In the genomic region with DNA sequence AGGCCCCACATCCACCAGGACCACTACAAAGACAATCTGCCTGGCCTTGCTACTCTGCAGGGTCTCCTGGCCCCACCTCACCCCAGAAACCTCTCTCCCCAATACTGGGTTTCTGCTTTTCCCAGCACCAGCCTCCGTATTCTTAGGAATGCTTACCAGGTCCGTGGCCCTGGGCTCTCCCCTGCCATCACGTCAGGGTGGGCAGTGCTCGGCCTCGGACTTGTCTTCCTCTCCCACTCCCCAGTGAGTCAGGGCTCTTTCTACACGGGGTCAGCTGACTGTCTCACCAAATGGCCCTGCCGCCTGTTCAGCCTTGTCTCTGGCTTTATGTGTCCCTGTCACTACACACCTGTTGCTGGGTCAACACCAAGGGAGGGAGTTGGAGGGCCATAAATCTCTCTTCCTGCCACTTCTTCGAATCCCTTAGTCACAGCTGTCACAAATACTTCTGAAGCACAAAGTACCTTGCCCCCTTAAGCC, we compare ENCODE assay signal across 12 cellular contexts.
DNase-seq lines count a peak whose midpoint lies in the region; ATAC-seq lines count a peak whose summit lies in the region.
"Had no signal": no experiment of that assay in that cellular context is flagged by ENCODE, and none has a peak within 500 bp of the region (broad histone marks: within the 10 kb centered on the region; RNA-seq: fewer than 3 reads in every experiment).

No MANE protein-coding gene starts in this region.

- DNase-seq in DMS79 treated with DMSO at 0.1 percent for 48 hours (lab: John Stamatoyannopoulos, UW) (peak; percentile 29), DMS79 (lab: John Stamatoyannopoulos, UW) (no peak), SHP77 (lab: John Stamatoyannopoulos, UW) (peak; percentile 68 to 83), left kidney (ENCODE audit: low read depth, low spot score) (peak; percentile 96), ACHN (no peak), GOT3 (lab: John Stamatoyannopoulos, UW) (no peak)
- no peak for DNase-seq in stimulated activated effector memory CD8-positive, alpha-beta T cell treated with anti-CD3 and anti-CD28 coated beads, Interleukin-12 subunit alpha, Interleukin-12 subunit beta, amount 100 ng/mL, for 72 hours (ENCODE audit: low spot score in 2 of 2)
- DNase-seq: dermis blood vessel endothelial cell, NCI-H1694 treated with DMSO at 0.1 percent for 48 hours, T-helper 1 cell, testis had no signal

- H3K27ac Mint-ChIP-seq in stimulated activated effector memory CD8-positive, alpha-beta T cell treated with anti-CD3 and anti-CD28 coated beads, Interleukin-12 subunit alpha, Interleukin-12 subunit beta, amount 100 ng/mL, for 72 hours, result peak overlapping the region; percentile 61

- H3K4me3 Mint-ChIP-seq in stimulated activated effector memory CD8-positive, alpha-beta T cell treated with anti-CD3 and anti-CD28 coated beads, Interleukin-12 subunit alpha, Interleukin-12 subunit beta, amount 100 ng/mL, for 72 hours, result peak overlapping the region; percentile 89

- H3K9me3 Mint-ChIP-seq in stimulated activated effector memory CD8-positive, alpha-beta T cell treated with anti-CD3 and anti-CD28 coated beads, Interleukin-12 subunit alpha, Interleukin-12 subunit beta, amount 100 ng/mL, for 72 hours, result no peaks in the 10 kb centered on the region

- in situ Hi-C loops in ACHN (cut with HindIII; ENCODE audit: low pct_ligation_motif_present, low pct_unique_long_range_greater_than_20kb, low sequenced_read_pairs), result no loop called here

- no peak for ATAC-seq in stimulated activated effector memory CD8-positive, alpha-beta T cell treated with anti-CD3 and anti-CD28 coated beads, Interleukin-12 subunit alpha, Interleukin-12 subunit beta, amount 100 ng/mL, for 72 hours
- ATAC-seq in GM21360 (IDR thresholded peaks at IDR 0.05; ENCODE audit: unreplicated experiment), result no peak

- H3K4me1 Mint-ChIP-seq in stimulated activated effector memory CD8-positive, alpha-beta T cell treated with anti-CD3 and anti-CD28 coated beads, Interleukin-12 subunit alpha, Interleukin-12 subunit beta, amount 100 ng/mL, for 72 hours, result peaks cover 68% of the 10 kb centered on the region

- H3K36me3 Mint-ChIP-seq in stimulated activated effector memory CD8-positive, alpha-beta T cell treated with anti-CD3 and anti-CD28 coated beads, Interleukin-12 subunit alpha, Interleukin-12 subunit beta, amount 100 ng/mL, for 72 hours, result peaks cover 40% of the 10 kb centered on the region

Comparison
In these comparisons a context has a peak if more than half of its experiments do, and no peak if none do; other contexts are left out.
1. DNase-seq: peak in DMS79 treated with DMSO at 0.1 percent for 48 hours (single experiment), SHP77 (2 of 2) and left kidney (single experiment); none in DMS79 (single experiment), stimulated activated effector memory CD8-positive, alpha-beta T cell treated with anti-CD3 and anti-CD28 coated beads, Interleukin-12 subunit alpha, Interleukin-12 subunit beta, amount 100 ng/mL, for 72 hours (0 of 2), ACHN (single experiment) and GOT3 (single experiment).